In genomic region chr13:97229699-97230098, GRCh38 we compare ENCODE assay signal across 19 cellular contexts. TPM values are rescaled to one million over a fixed set of nuclear protein-coding genes. Genes with fewer than 3 reads are reported as not detected.
DNase-seq lines count a peak whose midpoint lies in the region; ATAC-seq and TF ChIP-seq lines count a peak whose summit lies in the region.
"Had no signal": no experiment of that assay in that cellular context is flagged by ENCODE, and none has a peak within 500 bp of the region (broad histone marks: within the 10 kb centered on the region; RNA-seq: fewer than 3 reads in every experiment).

No MANE protein-coding gene starts in this region.

- H3K4me1 Mint-ChIP-seq in endothelial cell (ENCODE audit: unreplicated experiment): peaks cover 86% of the 10 kb centered on the region

- H3K36me3 Mint-ChIP-seq in endothelial cell (ENCODE audit: low read depth, unreplicated experiment): peaks cover 47% of the 10 kb centered on the region

- no peaks in the 10 kb centered on the region for H3K27me3 ChIP-seq in left ventricle myocardium inferior (ENCODE audit: low read depth)
- H3K27me3 ChIP-seq in lower lobe of right lung (ENCODE audit: low read depth): no peaks in the 10 kb centered on the region
- no peaks in the 10 kb centered on the region for H3K27me3 ChIP-seq in subcutaneous abdominal adipose tissue (ENCODE audit: control insufficient read depth in 5 of 5, insufficient read depth in 4 of 5, low read length in 5 of 5)
- H3K27me3 ChIP-seq: Peyer's patch had no signal

- no peak overlapping the region for H3K9ac ChIP-seq in subcutaneous abdominal adipose tissue (ENCODE audit: low read length in 5 of 5)

- H3K4me3 ChIP-seq in left ventricle myocardium inferior: no peak overlapping the region
- no peak overlapping the region for H3K4me3 ChIP-seq in lower lobe of right lung
- H3K4me3 ChIP-seq in subcutaneous abdominal adipose tissue (ENCODE audit: low read depth in 1 of 5, low read length in 5 of 5): no peak overlapping the region
- H3K4me3 ChIP-seq: GM12878, Peyer's patch had no signal

- no peak for TF ChIP-seq CTCF in left ventricle myocardium inferior (IDR thresholded peaks at IDR 0.05; ENCODE audit: borderline replicate concordance)
- no peak for TF ChIP-seq CTCF in endothelial cell (IDR thresholded peaks at IDR 0.05; ENCODE audit: unreplicated experiment)
- TF ChIP-seq CTCF in lower lobe of right lung (IDR thresholded peaks at IDR 0.05): no peak

- peaks cover 5% of the 10 kb centered on the region for H3K27me3 Mint-ChIP-seq in endothelial cell (ENCODE audit: unreplicated experiment)
- H3K27me3 Mint-ChIP-seq: CD4-positive, alpha-beta memory T cell had no signal

- H3K4me1 ChIP-seq in left ventricle myocardium inferior (peaks cover 100% of the 10 kb centered on the region), lower lobe of right lung (peaks cover 88% of the 10 kb centered on the region), subcutaneous abdominal adipose tissue (ENCODE audit: control insufficient read depth in 5 of 5, insufficient read depth in 5 of 5, low read length in 5 of 5) (peaks cover 2 to 89% (median 78%) of the 10 kb centered on the region in 5 donors)

- H3K36me3 ChIP-seq in left ventricle myocardium inferior: no peaks in the 10 kb centered on the region
- no peaks in the 10 kb centered on the region for H3K36me3 ChIP-seq in lower lobe of right lung
- peaks cover 0 to 9% (median 3%) of the 10 kb centered on the region in 5 donors for H3K36me3 ChIP-seq in subcutaneous abdominal adipose tissue (ENCODE audit: control insufficient read depth in 5 of 5, insufficient read depth in 5 of 5, low read length in 5 of 5)
- H3K36me3 ChIP-seq: Peyer's patch had no signal

- peak overlapping the region; percentile 65 for H3K4me3 Mint-ChIP-seq in endothelial cell (ENCODE audit: unreplicated experiment)

- intact Hi-C loops in left ventricle myocardium inferior (cut with micrococcal nuclease) (loop anchor here (10.0 kb wide), 1 partner anchor 45 kb away; no protein-coding TSS in a partner anchor), Right ventricle myocardium inferior (cut with DNase I) (no loop called here), lower lobe of right lung (cut with DNase I) (loop anchor here (10.0 kb wide), 1 partner anchor 115 kb away; no protein-coding TSS in a partner anchor)

- no peak for DNase-seq in left ventricle myocardium inferior
- no peak for DNase-seq in Right ventricle myocardium inferior (ENCODE audit: missing footprints)
- no peak for DNase-seq in endothelial cell (ENCODE audit: low spot score)
- DNase-seq in lower lobe of right lung: no peak
- DNase-seq in stimulated activated CD4-positive, alpha-beta T cell treated with anti-CD3 and anti-CD28 coated beads, Interleukin-12 subunit alpha, Interleukin-12 subunit beta, amount 100 ng/mL, for 4 hours: no peak
- no peak for DNase-seq in DMS 273 (lab: John Stamatoyannopoulos, UW; ENCODE audit: unreplicated experiment)
- DNase-seq: Calu3; CD4-positive, alpha-beta memory T cell; DMS53; GOT3; MM.1S; NCI-H1092; NCI-H1436 treated with DMSO at 0.1 percent for 48 hours; NCI-H2029; NCI-H526; Peyer's patch had no signal

- no peaks in the 10 kb centered on the region for H3K9me3 ChIP-seq in left ventricle myocardium inferior (replicated peaks)
- H3K9me3 ChIP-seq in lower lobe of right lung: no peaks in the 10 kb centered on the region
- no peaks in the 10 kb centered on the region for H3K9me3 ChIP-seq in subcutaneous abdominal adipose tissue (ENCODE audit: control insufficient read depth in 5 of 5, low read length in 5 of 5)
- H3K9me3 ChIP-seq: Peyer's patch had no signal

- no peak overlapping the region for H3K27ac Mint-ChIP-seq in endothelial cell (ENCODE audit: unreplicated experiment)

- ATAC-seq in Right ventricle myocardium inferior: no peak
- no peak for ATAC-seq in lower lobe of right lung
- no peak for ATAC-seq in HG02852 (IDR thresholded peaks at IDR 0.05; ENCODE audit: unreplicated experiment)
- ATAC-seq: GM12878 had no signal

- H3K27ac ChIP-seq in left ventricle myocardium inferior (replicated peaks): peak overlapping the region; percentile 95
- peak overlapping the region; percentile 0 for H3K27ac ChIP-seq in lower lobe of right lung
- peak overlapping the region; percentile 1 for H3K27ac ChIP-seq in subcutaneous abdominal adipose tissue (ENCODE audit: low read depth, low read length)
- H3K27ac ChIP-seq: Peyer's patch had no signal

- H3K9me3 Mint-ChIP-seq in endothelial cell (ENCODE audit: unreplicated experiment): no peaks in the 10 kb centered on the region
- H3K9me3 Mint-ChIP-seq: CD4-positive, alpha-beta memory T cell had no signal

RNA-seq across cellular contexts. Expression of gene MBNL2, which starts 7.6 kb away (rescaled TPM):
- total RNA-seq in left ventricle myocardium inferior: 76.5 TPM
- 69.1 TPM for total RNA-seq in Right ventricle myocardium inferior
- total RNA-seq in endothelial cell (ENCODE audit: unreplicated experiment): 137 TPM
- total RNA-seq in lower lobe of right lung: 58.2 TPM

Comparison
In these comparisons a context has a peak if more than half of its experiments do, and no peak if none do; other contexts are left out.
1. H3K27ac ChIP-seq: peak in every context shown above with its lines; median percentile 95 in left ventricle myocardium inferior; 1 in subcutaneous abdominal adipose tissue; 0 in lower lobe of right lung.